In the genomic region with DNA sequence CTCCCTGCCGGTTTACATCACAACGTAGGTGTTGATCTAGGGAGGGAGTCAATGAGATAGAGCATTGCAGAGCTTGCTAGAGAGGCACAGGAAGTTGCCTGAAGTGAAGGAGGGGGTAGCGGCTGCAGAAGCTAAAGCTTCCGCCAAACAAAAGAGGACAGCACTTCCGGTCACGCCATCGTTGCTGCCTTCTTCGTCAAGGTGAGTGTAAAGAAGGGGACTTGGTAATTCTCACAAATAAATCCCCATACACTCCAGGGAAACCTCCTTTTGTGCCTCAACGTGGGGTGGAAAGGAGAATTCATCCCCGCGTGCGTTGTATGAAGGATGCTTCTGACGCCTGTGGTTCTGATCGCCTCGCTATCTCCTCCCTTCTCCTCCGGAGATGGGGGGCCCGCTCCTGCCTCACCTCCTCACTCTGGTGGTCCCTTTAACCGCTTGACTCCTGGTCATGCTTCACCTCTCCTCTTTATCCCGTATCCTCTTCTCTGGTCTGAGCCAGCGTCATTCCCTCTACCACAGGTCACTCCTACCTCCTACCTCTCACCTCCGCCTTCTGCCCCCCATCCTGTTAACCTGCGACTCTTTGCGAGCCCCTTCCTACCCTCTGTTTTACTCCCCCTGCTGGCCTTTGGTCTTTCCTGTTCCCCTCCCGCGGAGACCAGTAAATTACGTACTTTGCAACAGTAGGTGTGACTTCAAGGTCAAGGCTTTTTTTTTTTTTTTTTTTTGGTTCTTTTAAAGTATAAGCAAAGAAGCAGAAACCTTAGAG, we compare ENCODE assay signal across 8 cellular contexts. TPM values are rescaled to one million over a fixed set of nuclear protein-coding genes. Genes with fewer than 3 reads are reported as not detected.
A peak's percentile ranks its signal among the peaks of the same experiment; 100 is the strongest.
DNase-seq lines count a peak whose midpoint lies in the region; ATAC-seq, FAIRE-seq and TF ChIP-seq lines count a peak whose summit lies in the region.

No MANE protein-coding gene starts in this region.

- peaks cover 35% of the 10 kb centered on the region for H3K36me3 Mint-ChIP-seq in nephron progenitor cell (ENCODE audit: low read depth)

- peak; percentile 25; the same call in 1 of the 2 replicates for TF ChIP-seq CTCF in BJ (IDR thresholded peaks at IDR 0.05; ENCODE audit: insufficient read depth, low read depth, low read length)
- TF ChIP-seq CTCF in nephron progenitor cell (IDR thresholded peaks at IDR 0.05), result no peak

- H3K9ac ChIP-seq in NT2/D1 (ENCODE audit: insufficient read length, low read depth) (peak overlapping the region; percentile 95), stomach smooth muscle (ENCODE audit: low read length in 2 of 2) (peak overlapping the region; percentile 71 to 76)

- POLR2A ChIA-PET in BJ (lab: Charles Lee), result interaction anchor here (0.8 kb wide), 1 partner anchor 89 kb away, joined by 4 read pairs; no protein-coding TSS in a partner anchor

- FAIRE-seq in GM19239 (lab: Jason Lieb, UNC), result peak; percentile 94

- H3K27ac ChIP-seq in stomach smooth muscle (ENCODE audit: low read length), result no peak overlapping the region

- peak overlapping the region; percentile 98 for H3K27ac Mint-ChIP-seq in nephron progenitor cell

- CTCF ChIA-PET in BJ (lab: Yijun Ruan, JAX), result no interaction called here

- H3K27me3 Mint-ChIP-seq in nephron progenitor cell (ENCODE audit: low read depth, poor library complexity), result peaks cover 24% of the 10 kb centered on the region

- peaks cover 49% of the 10 kb centered on the region for H3K9me3 Mint-ChIP-seq in nephron progenitor cell

- DNase-seq in BJ (ENCODE audit: low read depth), result peak; percentile 10
- peak; percentile 3 for DNase-seq in GM19239 (ENCODE audit: insufficient read length, low spot score)
- peak; percentile 79 for DNase-seq in NT2/D1 (ENCODE audit: low read depth, low spot score)
- DNase-seq in activated T-cell treated with anti-CD3 and anti-CD28 coated beads, Interleukin-2, amount 50 U/mL, for 48 hours, result peak; percentile 54 to 62
- DNase-seq in fibroblast of peridontal ligament (ENCODE audit: extremely low read depth), result peak; percentile 64
- peak; percentile 33 for DNase-seq in nephron progenitor cell

- no peaks in the 10 kb centered on the region for H3K36me3 ChIP-seq in BJ (ENCODE audit: control insufficient read depth, insufficient read depth, low read length)
- peaks cover 7% of the 10 kb centered on the region for H3K36me3 ChIP-seq in NT2/D1 (ENCODE audit: insufficient read depth, insufficient read length, low read length)
- H3K36me3 ChIP-seq in stomach smooth muscle (ENCODE audit: control insufficient read depth in 2 of 2, insufficient read depth in 2 of 2, low read length in 2 of 2), result no peaks in the 10 kb centered on the region

- peak; percentile 95 for ATAC-seq in HG03460 (IDR thresholded peaks at IDR 0.05; ENCODE audit: unreplicated experiment)

- peak overlapping the region; percentile 73 for H3K4me3 ChIP-seq in BJ (ENCODE audit: low read depth, low read length)
- H3K4me3 ChIP-seq in NT2/D1 (ENCODE audit: insufficient read length, low read depth), result peak overlapping the region; percentile 97
- H3K4me3 ChIP-seq in stomach smooth muscle (ENCODE audit: low read length in 2 of 2), result peak overlapping the region; percentile 82 to 87

- H3K4me1 ChIP-seq in NT2/D1 (ENCODE audit: insufficient read depth, insufficient read length), result no peaks in the 10 kb centered on the region
- no peaks in the 10 kb centered on the region for H3K4me1 ChIP-seq in stomach smooth muscle (ENCODE audit: control insufficient read depth, insufficient read depth, low read length)

- peak overlapping the region; percentile 99 for H3K4me3 Mint-ChIP-seq in nephron progenitor cell

- H3K9me3 ChIP-seq in NT2/D1 (ENCODE audit: insufficient read depth, low read length), result no peaks in the 10 kb centered on the region
- H3K9me3 ChIP-seq in stomach smooth muscle (ENCODE audit: control insufficient read depth in 2 of 2, low read length in 2 of 2), result no peaks in the 10 kb centered on the region

- no peaks in the 10 kb centered on the region for H3K4me1 Mint-ChIP-seq in nephron progenitor cell

- no peaks in the 10 kb centered on the region for H3K27me3 ChIP-seq in BJ (ENCODE audit: control insufficient read depth, insufficient read depth, low read length)
- H3K27me3 ChIP-seq in NT2/D1 (ENCODE audit: insufficient read depth, insufficient read length), result no peaks in the 10 kb centered on the region
- H3K27me3 ChIP-seq in stomach smooth muscle (ENCODE audit: control insufficient read depth in 1 of 2, insufficient read depth in 2 of 2, low read length in 2 of 2), result peaks cover 0 to 2% of the 10 kb centered on the region in 2 donors

RNA-seq across cellular contexts. Expression of a gene that starts 59.9 kb away (rescaled TPM):
- 2.6 and 4.7 TPM in 2 replicates for polyA plus RNA-seq in BJ (2011; rRNA removed)
- polyA minus RNA-seq in BJ (2011; rRNA and poly(A)+ RNA removed), result 1.5 and 2.0 TPM in 2 replicates

Comparison
In these comparisons a context has a peak if more than half of its experiments do, and no peak if none do; other contexts are left out.
1. DNase-seq: peak in every context shown above with its lines; median percentile 79 in NT2/D1; 64 in fibroblast of peridontal ligament; 58 in activated T-cell treated with anti-CD3 and anti-CD28 coated beads, Interleukin-2, amount 50 U/mL, for 48 hours; 33 in nephron progenitor cell; 10 in BJ; 3 in GM19239.